2 cellular contexts compared by ENCODE assay signal in the genomic region with DNA sequence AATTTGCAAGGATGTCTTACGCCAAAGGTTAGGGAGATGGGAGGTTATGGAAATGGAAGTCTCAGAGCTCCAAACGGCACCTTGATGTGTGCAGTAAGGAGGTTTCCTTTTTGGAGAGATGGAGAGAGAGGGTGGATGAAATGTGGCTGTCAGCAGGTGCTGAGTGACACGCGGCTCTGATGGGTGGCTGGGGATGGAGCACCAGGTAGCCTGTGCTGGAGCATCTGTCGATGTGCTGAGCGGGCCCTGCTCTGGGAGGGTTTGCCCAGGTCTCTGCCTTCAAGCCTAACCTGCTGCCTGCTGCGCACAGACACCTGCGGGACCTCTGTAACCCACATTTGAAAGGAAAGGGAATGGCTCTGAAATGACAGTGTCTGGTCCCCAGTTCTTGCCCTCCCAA.
TF ChIP-seq lines count a peak whose summit lies in the region.

No MANE protein-coding gene starts in this region.

TF ChIP-seq in WTC11, 78 proteins besides CTCF, POLR2A, EP300 and RAD21 (continues in another document):
- TF ChIP-seq PRDM15 (CRISPR knock-in tag; IDR thresholded peaks at IDR 0.05): no peak
- TF ChIP-seq ZNF232 (CRISPR knock-in tag; IDR thresholded peaks at IDR 0.05): no peak
- no peak for TF ChIP-seq JAZF1 (CRISPR knock-in tag; IDR thresholded peaks at IDR 0.05)
- TF ChIP-seq E2F5 (CRISPR knock-in tag; IDR thresholded peaks at IDR 0.05): no peak
- no peak for TF ChIP-seq ELF4 (CRISPR knock-in tag; IDR thresholded peaks at IDR 0.05; ENCODE audit: low read depth)
- no peak for TF ChIP-seq GABPB1 (CRISPR knock-in tag; IDR thresholded peaks at IDR 0.05)
- TF ChIP-seq ZNF425 (CRISPR knock-in tag; conservative IDR thresholded peaks at IDR 0.05): no peak
- no peak for TF ChIP-seq MYBL2 (CRISPR knock-in tag; IDR thresholded peaks at IDR 0.05)
- no peak for TF ChIP-seq E2F4 (CRISPR knock-in tag; IDR thresholded peaks at IDR 0.05; ENCODE audit: borderline replicate concordance, low read depth)
- TF ChIP-seq, protein P1, sequence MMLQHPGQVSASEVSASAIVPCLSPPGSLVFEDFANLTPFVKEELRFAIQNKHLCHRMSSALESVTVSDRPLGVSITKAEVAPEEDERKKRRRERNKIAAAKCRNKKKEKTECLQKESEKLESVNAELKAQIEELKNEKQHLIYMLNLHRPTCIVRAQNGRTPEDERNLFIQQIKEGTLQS (CRISPR knock-in tag; conservative IDR thresholded peaks at IDR 0.05): no peak
- no peak for TF ChIP-seq ZNF671 (CRISPR knock-in tag; IDR thresholded peaks at IDR 0.05)
- TF ChIP-seq ATF1 (CRISPR knock-in tag; IDR thresholded peaks at IDR 0.05): no peak
- TF ChIP-seq, protein P2, sequence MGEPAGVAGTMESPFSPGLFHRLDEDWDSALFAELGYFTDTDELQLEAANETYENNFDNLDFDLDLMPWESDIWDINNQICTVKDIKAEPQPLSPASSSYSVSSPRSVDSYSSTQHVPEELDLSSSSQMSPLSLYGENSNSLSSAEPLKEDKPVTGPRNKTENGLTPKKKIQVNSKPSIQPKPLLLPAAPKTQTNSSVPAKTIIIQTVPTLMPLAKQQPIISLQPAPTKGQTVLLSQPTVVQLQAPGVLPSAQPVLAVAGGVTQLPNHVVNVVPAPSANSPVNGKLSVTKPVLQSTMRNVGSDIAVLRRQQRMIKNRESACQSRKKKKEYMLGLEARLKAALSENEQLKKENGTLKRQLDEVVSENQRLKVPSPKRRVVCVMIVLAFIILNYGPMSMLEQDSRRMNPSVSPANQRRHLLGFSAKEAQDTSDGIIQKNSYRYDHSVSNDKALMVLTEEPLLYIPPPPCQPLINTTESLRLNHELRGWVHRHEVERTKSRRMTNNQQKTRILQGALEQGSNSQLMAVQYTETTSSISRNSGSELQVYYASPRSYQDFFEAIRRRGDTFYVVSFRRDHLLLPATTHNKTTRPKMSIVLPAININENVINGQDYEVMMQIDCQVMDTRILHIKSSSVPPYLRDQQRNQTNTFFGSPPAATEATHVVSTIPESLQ (CRISPR knock-in tag; IDR thresholded peaks at IDR 0.05): no peak

TF ChIP-seq in H1, 55 proteins besides CTCF, POLR2A, EP300 and RAD21 (continued from another document):
- TF ChIP-seq POLR2AphosphoS5 (IDR thresholded peaks at IDR 0.05; ENCODE audit: low read depth, low read length) (no peak), TAF7 (optimal IDR thresholded peaks at IDR 0.05; ENCODE audit: borderline replicate concordance, low read depth, low read length) (no peak), KDM5A (IDR thresholded peaks at IDR 0.05; ENCODE audit: low read length) (no peak), RXRA (IDR thresholded peaks at IDR 0.05; ENCODE audit: insufficient read depth, low read depth, low read length) (no peak), CEBPB (IDR thresholded peaks at IDR 0.05; ENCODE audit: low read depth, low read length) (no peak), NRF1 (IDR thresholded peaks at IDR 0.05; ENCODE audit: low read depth, low read length) (no peak), RBBP5 (IDR thresholded peaks at IDR 0.05; ENCODE audit: borderline replicate concordance, low read depth, low read length) (no peak), CTBP2 (IDR thresholded peaks at IDR 0.05; ENCODE audit: borderline replicate concordance, insufficient read depth, insufficient read length, low read length) (no peak), SP1 (IDR thresholded peaks at IDR 0.05; ENCODE audit: low read depth, low read length) (no peak), GTF2F1 (IDR thresholded peaks at IDR 0.05; ENCODE audit: borderline replicate concordance, low read depth, low read length) (no peak), KDM4A (IDR thresholded peaks at IDR 0.05; ENCODE audit: low read depth, low read length, severe bottlenecking) (no peak), USF2 (IDR thresholded peaks at IDR 0.05; ENCODE audit: low read length) (no peak), SIN3A (conservative IDR thresholded peaks at IDR 0.05 in 1 of 2, IDR thresholded peaks at IDR 0.05 in 1 of 2; ENCODE audit: low read depth in 1 of 2, low read length in 2 of 2) (no peak), ZNF274 (IDR thresholded peaks at IDR 0.05; ENCODE audit: borderline replicate concordance, extremely low read depth, low read length) (no peak), E2F6 (IDR thresholded peaks at IDR 0.05) (no peak), CBX8 (IDR thresholded peaks at IDR 0.05; ENCODE audit: borderline replicate concordance, low read depth, low read length) (no peak), SIRT6 (IDR thresholded peaks at IDR 0.05; ENCODE audit: low read length) (no peak)
TF ChIP-seq in H1: peak in this region for 0.
